In the genomic region with DNA sequence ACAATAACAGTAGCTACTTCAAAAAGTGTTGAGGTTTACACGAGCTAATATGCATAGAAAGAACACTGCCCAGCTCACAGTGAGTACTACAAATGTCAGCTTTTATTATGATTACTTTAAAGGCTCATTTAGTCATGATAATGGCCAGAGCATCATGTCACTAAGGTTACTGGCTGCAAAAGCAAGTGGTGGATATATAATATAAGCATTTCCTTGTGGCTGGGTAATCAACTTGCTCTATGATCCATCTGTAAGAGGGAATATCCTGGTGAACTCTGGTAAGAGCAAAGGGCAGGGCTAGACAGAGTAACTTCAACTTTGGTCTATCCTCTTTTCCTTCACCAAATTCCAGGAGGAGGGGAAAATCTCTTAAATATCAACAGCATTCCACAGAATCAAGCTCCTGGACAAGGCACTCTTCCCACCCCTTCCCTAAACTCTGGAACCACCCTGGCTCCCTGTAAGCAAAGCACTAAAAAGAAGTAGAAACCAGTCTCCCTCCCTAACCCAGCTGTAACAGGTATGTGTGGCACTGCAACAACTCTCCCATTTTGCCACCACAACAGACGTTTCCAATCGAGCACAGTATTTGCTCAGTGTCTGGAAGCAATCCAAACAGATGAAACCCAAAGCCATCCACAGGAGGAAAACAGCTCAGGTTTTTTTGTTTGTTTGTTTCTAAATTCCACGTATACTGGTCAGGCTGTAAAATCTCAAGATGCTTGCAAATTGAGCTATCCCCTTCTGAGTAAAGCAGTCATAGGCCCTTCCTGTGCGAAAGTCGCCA, we compare ENCODE assay signal across 28 cellular contexts. TPM values are rescaled to one million over a fixed set of nuclear protein-coding genes. Genes with fewer than 3 reads are reported as not detected.
DNase-seq lines count a peak whose midpoint lies in the region; ATAC-seq, FAIRE-seq and TF ChIP-seq lines count a peak whose summit lies in the region.
"Had no signal": no experiment of that assay in that cellular context is flagged by ENCODE, and none has a peak within 500 bp of the region (broad histone marks: within the 10 kb centered on the region; RNA-seq: fewer than 3 reads in every experiment).

No MANE protein-coding gene starts in this region.

- H3K4me3 ChIP-seq in IMR-90 (ENCODE audit: insufficient read depth, low read depth, low read length) (no peak overlapping the region), mucosa of descending colon (no peak overlapping the region)
- H3K4me3 ChIP-seq: breast epithelium, sigmoid colon had no signal

- intact Hi-C loops in IMR-90 (cut with micrococcal nuclease) (loop anchor here (5.0 kb wide), 2 partner anchors 35 to 130 kb away; no protein-coding TSS in a partner anchor), mucosa of descending colon (cut with DNase I, micrococcal nuclease) (no loop called here)

- no peak overlapping the region for H3K4me2 ChIP-seq in IMR-90 (ENCODE audit: low read depth, low read length)

- no peaks in the 10 kb centered on the region for H3K27me3 ChIP-seq in IMR-90 (ENCODE audit: control insufficient read depth, insufficient read depth, low read length)
- H3K27me3 ChIP-seq: breast epithelium, sigmoid colon had no signal

- no peak overlapping the region for H2AK9ac ChIP-seq in IMR-90 (replicated peaks; ENCODE audit: low read depth, low read length, poor library complexity)

- CTCF ChIA-PET in IMR-90 (lab: Yijun Ruan, JAX): interaction anchor here (0.6 to 1.0 kb wide), 5 partner anchors 10 to 1813 kb away, joined by 3 to 5 read pairs (median 4); a partner anchor contains a TSS

- WGBS in IMR-90 (ENCODE audit: extremely low coverage in 2 of 2, insufficient read length in 1 of 2), 2 experiments: no CpG with 5 or more reads among the region's 6 CpGs

- H3K4ac ChIP-seq in IMR-90 (ENCODE audit: low read depth, low read length): no peak overlapping the region

- H3K9me3 ChIP-seq in IMR-90 (ENCODE audit: control insufficient read depth, insufficient read depth, low read length) (no peaks in the 10 kb centered on the region), mucosa of descending colon (no peaks in the 10 kb centered on the region)
- H3K9me3 ChIP-seq: breast epithelium, sigmoid colon had no signal

- no peak for TF ChIP-seq RAD21 in IMR-90 (IDR thresholded peaks at IDR 0.05; ENCODE audit: low read length)

- in situ Hi-C loops in IMR-90 (cut with MboI; ENCODE audit: low sequenced_read_pairs): no loop called here

- no peak overlapping the region for H2BK15ac ChIP-seq in IMR-90 (ENCODE audit: low read depth, low read length)

- H3K18ac ChIP-seq in IMR-90 (ENCODE audit: low read depth, low read length): no peak overlapping the region

- H3K36me3 ChIP-seq in IMR-90 (ENCODE audit: control insufficient read depth, insufficient read depth, low read length) (peaks cover 47% of the 10 kb centered on the region), mucosa of descending colon (ENCODE audit: low read depth) (peaks cover 3% of the 10 kb centered on the region)
- H3K36me3 ChIP-seq: breast epithelium had no signal

- peak; percentile 17 for DNase-seq in AG20443 (ENCODE audit: low spot score)
- DNase-seq in IMR-90: no peak
- DNase-seq in mucosa of descending colon: no peak
- DNase-seq in putamen (ENCODE audit: low spot score): no peak
- DNase-seq in NCI-H82 (lab: John Stamatoyannopoulos, UW): no peak
- DNase-seq: activated CD4-positive, alpha-beta T cell treated with anti-CD3 and anti-CD28 coated beads, Interleukin-2, amount 10 ng/mL, durations not matched to agents 24 days and 14 days; activated CD8-positive, alpha-beta memory T cell treated with anti-CD3 and anti-CD28 coated beads, Interleukin-2, amount 50 U/mL, for 4 hours; amniotic stem cell; CD4-positive, CD25-positive, alpha-beta regulatory T cell; GDM1; HCEC 1CT; head of caudate nucleus; KG1; mesendoderm; NCI-H187; NCI-H510A treated with DMSO at 0.1 percent for 48 hours; sigmoid colon; substantia nigra had no signal

- no peak overlapping the region for H2AK5ac ChIP-seq in IMR-90 (ENCODE audit: low read depth, low read length)

- H3K23ac ChIP-seq in IMR-90 (ENCODE audit: low read depth, low read length): peak overlapping the region; percentile 51; the same call in 1 of the 2 replicates

- H3K14ac ChIP-seq in IMR-90 (replicated peaks; ENCODE audit: low read depth, low read length): no peak overlapping the region

- ATAC-seq in IMR-90 (ENCODE audit: low read depth) (peak; percentile 45), mucosa of descending colon (peak; percentile 94), GM18907 (IDR thresholded peaks at IDR 0.05; ENCODE audit: unreplicated experiment) (no peak), HG02642 (IDR thresholded peaks at IDR 0.05; ENCODE audit: poor library complexity, unreplicated experiment) (no peak)

- no peak overlapping the region for H3K56ac ChIP-seq in IMR-90 (ENCODE audit: extremely low read depth, insufficient read depth, low read length)

- TF ChIP-seq CTCF in IMR-90 (conservative IDR thresholded peaks at IDR 0.05; ENCODE audit: low read depth, low read length): no peak
- no peak for TF ChIP-seq CTCF in mucosa of descending colon (IDR thresholded peaks at IDR 0.05)

- peaks cover 34 to 35% of the 10 kb centered on the region in 2 experiments for H3K79me1 ChIP-seq in IMR-90 (ENCODE audit: low read depth in 1 of 2, low read length in 2 of 2)

- H4K8ac ChIP-seq in IMR-90 (ENCODE audit: low read depth in 2 of 2, low read length in 2 of 2): no peak overlapping the region

- peaks cover 13% of the 10 kb centered on the region for H3K9me1 ChIP-seq in IMR-90 (ENCODE audit: insufficient read depth, low read length)

- H4K91ac ChIP-seq in IMR-90 (ENCODE audit: insufficient read depth, low read depth, low read length): no peak overlapping the region

- POLR2A ChIA-PET in IMR-90 (lab: Charles Lee; ENCODE audit: unreplicated experiment): interaction anchor here (0.6 kb wide), 1 partner anchor 12 kb away, joined by 8 read pairs; no protein-coding TSS in a partner anchor

- H2BK5ac ChIP-seq in IMR-90 (ENCODE audit: low read depth, low read length, poor library complexity, severe bottlenecking): no peak overlapping the region

- H4K20me1 ChIP-seq in IMR-90 (ENCODE audit: insufficient read depth, low read length): no peaks in the 10 kb centered on the region

- BruUV-seq in IMR-90 (replicated peaks; lab: Mats Ljungman, UMichigan): no TSS peak

- H4K5ac ChIP-seq in IMR-90 (ENCODE audit: low read depth, low read length): no peak overlapping the region

- no peak overlapping the region for H2BK120ac ChIP-seq in IMR-90 (ENCODE audit: low read depth, low read length)

- no peak overlapping the region for H2AFZ ChIP-seq in IMR-90 (replicated peaks; ENCODE audit: low read length, poor library complexity)

- peak; percentile 51 for FAIRE-seq in colon (lab: Jason Lieb, UNC)
- FAIRE-seq: endometrium, GM18507 had no signal

- no peak overlapping the region for H3K9ac ChIP-seq in IMR-90 (ENCODE audit: low read depth, low read length)

- dilution Hi-C loops in IMR-90 (cut with HindIII; ENCODE audit: low sequenced_read_pairs, unreplicated experiment): no loop called here

- H3K4me1 ChIP-seq in IMR-90 (ENCODE audit: control insufficient read depth, insufficient read depth, low read length) (peaks cover 13% of the 10 kb centered on the region), mucosa of descending colon (ENCODE audit: low read depth) (peaks cover 25% of the 10 kb centered on the region)
- H3K4me1 ChIP-seq: breast epithelium had no signal

- no peak overlapping the region for H2BK20ac ChIP-seq in IMR-90 (ENCODE audit: low read depth, low read length)

- H3K27ac ChIP-seq in IMR-90 (ENCODE audit: insufficient read depth, low read length): no peak overlapping the region
- H3K27ac ChIP-seq: breast epithelium had no signal

- no peak for TF ChIP-seq POLR2A in IMR-90 (IDR thresholded peaks at IDR 0.05; ENCODE audit: low read depth, low read length)

TF ChIP-seq in IMR-90, 13 proteins besides CTCF, POLR2A, EP300 and RAD21 (continues in another document):
- TF ChIP-seq, protein P1, sequence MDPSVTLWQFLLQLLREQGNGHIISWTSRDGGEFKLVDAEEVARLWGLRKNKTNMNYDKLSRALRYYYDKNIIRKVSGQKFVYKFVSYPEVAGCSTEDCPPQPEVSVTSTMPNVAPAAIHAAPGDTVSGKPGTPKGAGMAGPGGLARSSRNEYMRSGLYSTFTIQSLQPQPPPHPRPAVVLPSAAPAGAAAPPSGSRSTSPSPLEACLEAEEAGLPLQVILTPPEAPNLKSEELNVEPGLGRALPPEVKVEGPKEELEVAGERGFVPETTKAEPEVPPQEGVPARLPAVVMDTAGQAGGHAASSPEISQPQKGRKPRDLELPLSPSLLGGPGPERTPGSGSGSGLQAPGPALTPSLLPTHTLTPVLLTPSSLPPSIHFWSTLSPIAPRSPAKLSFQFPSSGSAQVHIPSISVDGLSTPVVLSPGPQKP (IDR thresholded peaks at IDR 0.05; ENCODE audit: borderline replicate concordance, low read depth, low read length): no peak
- no peak for TF ChIP-seq BHLHE40 (IDR thresholded peaks at IDR 0.05; ENCODE audit: low read depth, low read length)
- TF ChIP-seq, protein P2, sequence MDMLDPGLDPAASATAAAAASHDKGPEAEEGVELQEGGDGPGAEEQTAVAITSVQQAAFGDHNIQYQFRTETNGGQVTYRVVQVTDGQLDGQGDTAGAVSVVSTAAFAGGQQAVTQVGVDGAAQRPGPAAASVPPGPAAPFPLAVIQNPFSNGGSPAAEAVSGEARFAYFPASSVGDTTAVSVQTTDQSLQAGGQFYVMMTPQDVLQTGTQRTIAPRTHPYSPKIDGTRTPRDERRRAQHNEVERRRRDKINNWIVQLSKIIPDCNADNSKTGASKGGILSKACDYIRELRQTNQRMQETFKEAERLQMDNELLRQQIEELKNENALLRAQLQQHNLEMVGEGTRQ (IDR thresholded peaks at IDR 0.05; ENCODE audit: low read depth, low read length): no peak
- TF ChIP-seq FOS (IDR thresholded peaks at IDR 0.05; ENCODE audit: low read depth, low read length): no peak
- no peak for TF ChIP-seq CEBPB (IDR thresholded peaks at IDR 0.05; ENCODE audit: low read depth, low read length)
- no peak for TF ChIP-seq MXI1 (IDR thresholded peaks at IDR 0.05; ENCODE audit: borderline replicate concordance, low read depth, low read length)
- TF ChIP-seq MAFK (IDR thresholded peaks at IDR 0.05; ENCODE audit: low read depth, low read length): no peak
- TF ChIP-seq RCOR1 (IDR thresholded peaks at IDR 0.05; ENCODE audit: insufficient replicate concordance, low read length): no peak
- no peak for TF ChIP-seq MAZ (IDR thresholded peaks at IDR 0.05; ENCODE audit: borderline replicate concordance, low read depth, low read length)
- no peak for TF ChIP-seq NFE2L2 (IDR thresholded peaks at IDR 0.05; ENCODE audit: low read depth, low read length)

RNA-seq across cellular contexts. Expression of a gene that starts 13.4 kb away (rescaled TPM):
- total RNA-seq in IMR-90 (2012; rRNA removed) (30.3 and 30.6 TPM in 2 replicates), mucosa of descending colon (10 to 100 TPM; 35.0 to 73.9 (median 58.9) TPM)
- 23.0 and 27.0 TPM in 2 replicates for polyA plus RNA-seq in IMR-90 (2012; rRNA removed)
- polyA plus RNA-seq in IMR-90 (2012; cell fraction: cytosol; rRNA removed): 7.5 and 10.5 TPM in 2 replicates
- polyA plus RNA-seq in IMR-90 (2012; cell fraction: nucleus; rRNA removed; ENCODE audit: low replicate concordance): 5.1 and 22.2 TPM in 2 replicates

RNA-seq across cellular contexts. Expression of a gene that starts 53.9 kb away (rescaled TPM):
- total RNA-seq in IMR-90 (2012; rRNA removed): 0.28 and 0.36 TPM in 2 replicates
- 0.40 and 0.55 TPM in 2 replicates for polyA plus RNA-seq in IMR-90 (2012; rRNA removed)
- polyA plus RNA-seq in IMR-90 (2012; cell fraction: cytosol; rRNA removed): 0.18 and 0.19 TPM in 2 replicates
- polyA plus RNA-seq in IMR-90 (2012; cell fraction: nucleus; rRNA removed; ENCODE audit: low replicate concordance): 0.02 and 0.05 TPM in 2 replicates
- not detected for total RNA-seq in mucosa of descending colon
- total RNA-seq: activated CD4-positive, alpha-beta T cell treated with anti-CD3 and anti-CD28 coated beads, Interleukin-2, amount 10 ng/mL, durations not matched to agents 24 days and 14 days; CD4-positive, CD25-positive, alpha-beta regulatory T cell; RPMI7951; sigmoid colon; SK-MEL-5; T-helper 1 cell treated with Interleukin-12 subunit alpha and Interleukin-12 subunit beta and Interleukin-4 antibody, amounts not matched to agents 30 ng/mL and 1 ng/mL, for 36 hours had no signal
- polyA plus RNA-seq: CD4-positive, CD25-positive, alpha-beta regulatory T cell; neural cell; sigmoid colon had no signal

Comparison
In these comparisons a context has a peak if more than half of its experiments do, and no peak if none do; other contexts are left out.
1. ATAC-seq: peak in IMR-90 (single experiment) and mucosa of descending colon (single experiment); none in GM18907 (single experiment) and HG02642 (single experiment).